18 cellular contexts compared by ENCODE assay signal in genomic region chr14:101495827-101496778, GRCh38.
DNase-seq lines count a peak whose midpoint lies in the region; ATAC-seq, FAIRE-seq and TF ChIP-seq lines count a peak whose summit lies in the region.
"Had no signal": no experiment of that assay in that cellular context is flagged by ENCODE, and none has a peak within 500 bp of the region (broad histone marks: within the 10 kb centered on the region; RNA-seq: fewer than 3 reads in every experiment).

No MANE protein-coding gene starts in this region.

- peak overlapping the region; percentile 74; the same call in 1 of the 2 replicates for H2AFZ ChIP-seq in GM23338

- intact Hi-C loops in kidney (cut with DNase I) (no loop called here), sciatic nerve (cut with DNase I) (no loop called here), colonic mucosa (cut with DNase I) (no loop called here)

- H3K36me3 ChIP-seq in GM23338 (ENCODE audit: insufficient read depth) (no peaks in the 10 kb centered on the region), kidney (ENCODE audit: control insufficient read depth in 1 of 2, insufficient read depth in 2 of 2, low read length in 2 of 2) (no peaks in the 10 kb centered on the region), MG63 (no peaks in the 10 kb centered on the region), colonic mucosa (no peaks in the 10 kb centered on the region)
- H3K36me3 ChIP-seq: cardiac muscle cell, gastrocnemius medialis, tibial nerve had no signal

- FAIRE-seq in kidney (lab: Jason Lieb, UNC) = no peak
- FAIRE-seq: keratinocyte had no signal

- no peaks in the 10 kb centered on the region for H3K79me2 ChIP-seq in GM23338 (replicated peaks; ENCODE audit: insufficient read depth)

- H3K9me3 Mint-ChIP-seq in GM23338 = peaks cover 9% of the 10 kb centered on the region; the same call in 1 of the 3 replicates

- H3K4me1 ChIP-seq in GM23338 (ENCODE audit: insufficient read depth) (peaks cover 9% of the 10 kb centered on the region; the same call in 1 of the 2 replicates), kidney (ENCODE audit: control insufficient read depth in 1 of 2, insufficient read depth in 1 of 2, low read depth in 1 of 2, low read length in 2 of 2) (no peaks in the 10 kb centered on the region), colonic mucosa (no peaks in the 10 kb centered on the region)
- H3K4me1 ChIP-seq: gastrocnemius medialis had no signal

- H3K9me2 ChIP-seq in GM23338 (ENCODE audit: insufficient read depth) = no peaks in the 10 kb centered on the region

- H3K9me3 ChIP-seq in kidney (ENCODE audit: control insufficient read depth in 1 of 2, low read length in 2 of 2) (peaks cover 0 to 3% of the 10 kb centered on the region in 2 donors), MG63 (no peaks in the 10 kb centered on the region), colonic mucosa (no peaks in the 10 kb centered on the region)
- H3K9me3 ChIP-seq: gastrocnemius medialis had no signal

- peak; percentile 72 for ATAC-seq in GM23338
- peak; percentile 13 for ATAC-seq in sciatic nerve
- ATAC-seq: activated CD8-positive, alpha-beta memory T cell treated with anti-CD3 and anti-CD28 coated beads, Interleukin-2, amount 10 ng/mL, durations not matched to agents 7 days and 5 days; gastrocnemius medialis had no signal

- no peak overlapping the region for H3K27ac ChIP-seq in GM23338 (ENCODE audit: low read depth)
- H3K27ac ChIP-seq in kidney (ENCODE audit: low read depth in 2 of 2, low read length in 2 of 2) = no peak overlapping the region
- H3K27ac ChIP-seq in colonic mucosa = no peak overlapping the region
- H3K27ac ChIP-seq: cardiac muscle cell, gastrocnemius medialis, tibial nerve had no signal

- TF ChIP-seq CTCF in GM23338 (conservative IDR thresholded peaks at IDR 0.05; ENCODE audit: low read depth in 2 of 2) = no peak
- no peak for TF ChIP-seq CTCF in kidney (IDR thresholded peaks at IDR 0.05; ENCODE audit: borderline replicate concordance, extremely low read depth, insufficient read depth)
- no peak for TF ChIP-seq CTCF in colonic mucosa (IDR thresholded peaks at IDR 0.05)

- H3K4me2 ChIP-seq in GM23338 = no peak overlapping the region; the same call in 1 of the 2 replicates

- H3K36me3 Mint-ChIP-seq in GM23338 (ENCODE audit: low read depth) = 0 out of 3 replicates have a peak, but pooled peaks cover 5% of the 10 kb centered on the region
- H3K36me3 Mint-ChIP-seq: activated CD8-positive, alpha-beta memory T cell treated with anti-CD3 and anti-CD28 coated beads, Interleukin-2, amount 10 ng/mL, durations not matched to agents 7 days and 5 days; activated naive CD8-positive, alpha-beta T cell had no signal

- no peaks in the 10 kb centered on the region for H4K20me1 ChIP-seq in GM23338 (replicated peaks; ENCODE audit: insufficient read depth)

- H3K27ac Mint-ChIP-seq in GM23338 = no peak overlapping the region; the same call in 1 of the 2 replicates
- H3K27ac Mint-ChIP-seq: activated CD8-positive, alpha-beta memory T cell treated with anti-CD3 and anti-CD28 coated beads, Interleukin-2, amount 10 ng/mL, durations not matched to agents 7 days and 5 days; activated naive CD8-positive, alpha-beta T cell had no signal

- H3K4me3 Mint-ChIP-seq in GM23338 = no peak overlapping the region
- H3K4me3 Mint-ChIP-seq: activated CD8-positive, alpha-beta memory T cell treated with anti-CD3 and anti-CD28 coated beads, Interleukin-2, amount 10 ng/mL, durations not matched to agents 7 days and 5 days; activated naive CD8-positive, alpha-beta T cell had no signal

- H3K9ac ChIP-seq in kidney (ENCODE audit: low read length in 2 of 2) (no peak overlapping the region), colonic mucosa (ENCODE audit: low read depth in 2 of 2, low read length in 2 of 2) (no peak overlapping the region)

- H3K27me3 Mint-ChIP-seq in GM23338 (ENCODE audit: insufficient read depth, low read depth, poor library complexity) = peaks cover 8% of the 10 kb centered on the region

- DNase-seq in GM23338 (ENCODE audit: low spot score) (no peak), kidney (peak; percentile 60), sciatic nerve (ENCODE audit: low spot score) (peak; percentile 57), MG63 (no peak), colonic mucosa (no peak), middle frontal gyrus (ENCODE audit: extremely low spot score, low spot score) (no peak)
- peak; percentile 9 for DNase-seq in activated naive CD4-positive, alpha-beta T cell treated with anti-CD3 and anti-CD28 coated beads, Interleukin-2, amount 50 U/mL, for 16 hours
- DNase-seq: activated CD8-positive, alpha-beta memory T cell treated with anti-CD3 and anti-CD28 coated beads, Interleukin-2, amount 10 ng/mL, durations not matched to agents 7 days and 5 days; AML-193; gastrocnemius medialis; NCI-H187 treated with DMSO at 0.1 percent for 48 hours; NCI-H526; stimulated activated CD4-positive, alpha-beta T cell treated with anti-CD3 and anti-CD28 coated beads, Interleukin-2, amount 100 ng/mL, for 48 hours; stimulated activated CD8-positive, alpha-beta memory T cell treated with anti-CD3 and anti-CD28 coated beads, Interleukin-4, amount 100 ng/mL, for 48 hours had no signal

- no peak overlapping the region for H3K4me3 ChIP-seq in GM23338
- no peak overlapping the region for H3K4me3 ChIP-seq in kidney (ENCODE audit: low read length in 2 of 2)
- no peak overlapping the region for H3K4me3 ChIP-seq in MG63
- H3K4me3 ChIP-seq in colonic mucosa = no peak overlapping the region
- H3K4me3 ChIP-seq: cardiac muscle cell, gastrocnemius medialis, tibial nerve had no signal

- H3K4me1 Mint-ChIP-seq in GM23338 = peaks cover 27% of the 10 kb centered on the region
- H3K4me1 Mint-ChIP-seq: activated CD8-positive, alpha-beta memory T cell treated with anti-CD3 and anti-CD28 coated beads, Interleukin-2, amount 10 ng/mL, durations not matched to agents 7 days and 5 days had no signal

- H3K27me3 ChIP-seq in GM23338 (ENCODE audit: insufficient read depth) = no peaks in the 10 kb centered on the region
- no peaks in the 10 kb centered on the region for H3K27me3 ChIP-seq in MG63
- H3K27me3 ChIP-seq in colonic mucosa = no peaks in the 10 kb centered on the region
- H3K27me3 ChIP-seq: cardiac muscle cell, tibial nerve had no signal

- no peaks in the 10 kb centered on the region for H3F3A ChIP-seq in GM23338 (replicated peaks; ENCODE audit: low read depth)

TF ChIP-seq in GM23338, 12 proteins besides CTCF, POLR2A, EP300 and RAD21 (continues in another document):
- TF ChIP-seq ZNF114 (CRISPR knock-in tag; IDR thresholded peaks at IDR 0.05) (no peak), ETS1 (IDR thresholded peaks at IDR 0.05) (no peak), EZH2 (IDR thresholded peaks at IDR 0.05; ENCODE audit: low read depth, unreplicated experiment) (no peak), REST (IDR thresholded peaks at IDR 0.05; ENCODE audit: unreplicated experiment) (no peak), EZH2phosphoT487 (IDR thresholded peaks at IDR 0.05; ENCODE audit: unreplicated experiment) (no peak), NANOG (IDR thresholded peaks at IDR 0.05; ENCODE audit: borderline replicate concordance) (no peak)

Comparison
In these comparisons a context has a peak if more than half of its experiments do, and no peak if none do; other contexts are left out.
1. DNase-seq: peak in activated naive CD4-positive, alpha-beta T cell treated with anti-CD3 and anti-CD28 coated beads, Interleukin-2, amount 50 U/mL, for 16 hours (single experiment), kidney (single experiment) and sciatic nerve (single experiment); none in GM23338 (single experiment), MG63 (single experiment), colonic mucosa (single experiment) and middle frontal gyrus (single experiment).